ENCODE assay signal across 25 cellular contexts in the genomic region with DNA sequence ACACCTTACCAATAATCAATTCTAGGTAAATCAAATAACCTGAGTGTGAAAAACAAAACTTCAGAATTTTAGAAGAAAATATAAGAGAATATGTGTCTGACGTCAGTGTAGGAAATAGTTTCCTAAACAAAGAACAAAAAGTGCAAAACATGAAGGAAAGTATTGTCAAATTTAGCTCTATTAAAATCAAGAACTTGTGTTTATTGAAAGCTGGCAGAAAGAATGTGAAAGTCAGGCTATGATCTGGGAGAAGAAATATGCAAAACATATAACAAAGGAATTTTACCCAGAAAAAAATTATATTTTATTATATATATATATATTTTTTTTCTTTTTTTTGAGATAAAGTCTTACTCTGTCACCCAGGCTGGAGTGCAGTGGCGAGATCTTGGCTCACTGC.
"Had no signal": no experiment of that assay in that cellular context is flagged by ENCODE, and none has a peak within 500 bp of the region (broad histone marks: within the 10 kb centered on the region; RNA-seq: fewer than 3 reads in every experiment).

No MANE protein-coding gene starts in this region.

- DNase-seq: colonic mucosa; effector memory CD8-positive, alpha-beta T cell; heart left ventricle; left cardiac atrium; left lung; mesenchymal stem cell; mucosa of descending colon; naive B cell; right lobe of liver; stimulated activated CD4-positive, alpha-beta T cell treated with anti-CD3 and anti-CD28 coated beads, Interleukin-12 subunit alpha, Interleukin-12 subunit beta, amount 100 ng/mL, for 4 hours; stimulated activated CD4-positive, alpha-beta T cell treated with anti-CD3 and anti-CD28 coated beads, Interleukin-1b, Interleukin-23, amount 100 ng/mL, for 48 hours; stimulated activated CD4-positive, alpha-beta T cell treated with anti-CD3 and anti-CD28 coated beads, Interleukin-4, amount 100 ng/mL, for 1 hour; stimulated activated CD8-positive, alpha-beta memory T cell treated with anti-CD3 and anti-CD28 coated beads, Interleukin-4, amount 100 ng/mL, for 48 hours; stimulated activated naive CD4-positive, alpha-beta T cell; stimulated activated naive CD8-positive, alpha-beta T cell treated with anti-CD3 and anti-CD28 coated beads, Interleukin-15, amount 100 ng/mL, for 72 hours; trophoblast cell had no signal

- H3K9ac ChIP-seq: parathyroid adenoma had no signal

- H3K27ac ChIP-seq: colonic mucosa, epithelial cell of prostate, esophagus muscularis mucosa, gastroesophageal sphincter, heart left ventricle, hepatocyte, left lung, parathyroid adenoma, right lobe of liver, suprapubic skin, vagina had no signal

- ATAC-seq: effector memory CD8-positive, alpha-beta T cell; gastroesophageal sphincter; heart left ventricle; left cardiac atrium; left lung; mucosa of descending colon; natural killer cell treated with Interleukin-12 subunit alpha and Interleukin-12 subunit beta and Interleukin-15 and Interleukin-18, amount 100 ng/mL, for 72 hours; right lobe of liver; stimulated activated naive CD8-positive, alpha-beta T cell treated with anti-CD3 and anti-CD28 coated beads, Interleukin-15, amount 100 ng/mL, for 72 hours had no signal

- H2AFZ ChIP-seq: hepatocyte, parathyroid adenoma had no signal

- H3K4me1 ChIP-seq: colonic mucosa, left lung, parathyroid adenoma, suprapubic skin, vagina had no signal

- H3K36me3 ChIP-seq: colonic mucosa, esophagus muscularis mucosa, gastroesophageal sphincter, heart left ventricle, left lung, right lobe of liver, suprapubic skin, vagina had no signal

- H3K9me3 ChIP-seq: colonic mucosa, esophagus muscularis mucosa, gastroesophageal sphincter, heart left ventricle, left lung, mucosa of descending colon, right lobe of liver, suprapubic skin, vagina had no signal

- H3K4me3 ChIP-seq: colonic mucosa, esophagus muscularis mucosa, gastroesophageal sphincter, heart left ventricle, hepatocyte, left lung, mucosa of descending colon, right lobe of liver, smooth muscle cell, suprapubic skin, vagina had no signal

- H3K4me2 ChIP-seq: hepatocyte, smooth muscle cell had no signal

- H3K27me3 ChIP-seq: colonic mucosa, esophagus muscularis mucosa, gastroesophageal sphincter, heart left ventricle, hepatocyte, left lung, right lobe of liver, suprapubic skin, vagina had no signal
